In genomic region chr3:72847751-72848702, GRCh38 we compare ENCODE assay signal across 1 cellular context.
TF ChIP-seq lines count a peak whose summit lies in the region.

Gene SHQ1, minus strand, starts transcription at chr3:72848445. Its CDS starts 105 bp downstream, at chr3:72848340.

TF ChIP-seq in K562, 482 proteins besides CTCF, POLR2A, EP300 and RAD21 (continued from another document and continues in another):
- TF ChIP-seq, protein P1, sequence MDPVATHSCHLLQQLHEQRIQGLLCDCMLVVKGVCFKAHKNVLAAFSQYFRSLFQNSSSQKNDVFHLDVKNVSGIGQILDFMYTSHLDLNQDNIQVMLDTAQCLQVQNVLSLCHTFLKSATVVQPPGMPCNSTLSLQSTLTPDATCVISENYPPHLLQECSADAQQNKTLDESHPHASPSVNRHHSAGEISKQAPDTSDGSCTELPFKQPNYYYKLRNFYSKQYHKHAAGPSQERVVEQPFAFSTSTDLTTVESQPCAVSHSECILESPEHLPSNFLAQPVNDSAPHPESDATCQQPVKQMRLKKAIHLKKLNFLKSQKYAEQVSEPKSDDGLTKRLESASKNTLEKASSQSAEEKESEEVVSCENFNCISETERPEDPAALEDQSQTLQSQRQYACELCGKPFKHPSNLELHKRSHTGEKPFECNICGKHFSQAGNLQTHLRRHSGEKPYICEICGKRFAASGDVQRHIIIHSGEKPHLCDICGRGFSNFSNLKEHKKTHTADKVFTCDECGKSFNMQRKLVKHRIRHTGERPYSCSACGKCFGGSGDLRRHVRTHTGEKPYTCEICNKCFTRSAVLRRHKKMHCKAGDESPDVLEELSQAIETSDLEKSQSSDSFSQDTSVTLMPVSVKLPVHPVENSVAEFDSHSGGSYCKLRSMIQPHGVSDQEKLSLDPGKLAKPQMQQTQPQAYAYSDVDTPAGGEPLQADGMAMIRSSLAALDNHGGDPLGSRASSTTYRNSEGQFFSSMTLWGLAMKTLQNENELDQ (CRISPR knock-in tag; IDR thresholded peaks at IDR 0.05; ENCODE audit: borderline replicate concordance), result no peak
- TF ChIP-seq HNRNPLL (IDR thresholded peaks at IDR 0.05; ENCODE audit: low read depth, low read length, poor library complexity, severe bottlenecking) (peak; percentile 80), ZNF77 (CRISPR knock-in tag; IDR thresholded peaks at IDR 0.05) (no peak), JUND (IDR thresholded peaks at IDR 0.05; ENCODE audit: borderline replicate concordance, low read depth, low read length) (no peak), JUND (tag; IDR thresholded peaks at IDR 0.05; ENCODE audit: borderline replicate concordance, low read depth, low read length) (no peak), RBM17 (IDR thresholded peaks at IDR 0.05; ENCODE audit: borderline replicate concordance, low read depth, low read length) (no peak), CLOCK (CRISPR knock-in tag; IDR thresholded peaks at IDR 0.05; ENCODE audit: borderline replicate concordance) (no peak), CEBPB (tag; IDR thresholded peaks at IDR 0.05) (no peak), ARID3B (CRISPR knock-in tag; IDR thresholded peaks at IDR 0.05; ENCODE audit: borderline replicate concordance) (no peak), ETV6 (IDR thresholded peaks at IDR 0.05; ENCODE audit: borderline replicate concordance in 1 of 2, low read depth in 2 of 2, low read length in 1 of 2) (peak; percentile 70 to 78; a peak in 3 of 4 replicates), ETV6 (CRISPR knock-in tag; IDR thresholded peaks at IDR 0.05; ENCODE audit: borderline replicate concordance) (peak; percentile 37; the same call in 1 of the 2 replicates), MCM2 (IDR thresholded peaks at IDR 0.05; ENCODE audit: low read depth) (no peak), SOX6 (IDR thresholded peaks at IDR 0.05) (no peak), ETV5 (CRISPR knock-in tag; IDR thresholded peaks at IDR 0.05; ENCODE audit: low read depth) (0 out of 2 replicates have a peak, but pooled peaks have one; percentile 29), ESRRB (CRISPR knock-in tag; IDR thresholded peaks at IDR 0.05; ENCODE audit: borderline replicate concordance) (no peak), ZNF507 (tag; conservative IDR thresholded peaks at IDR 0.05) (no peak), ZNF347 (CRISPR knock-in tag; IDR thresholded peaks at IDR 0.05; ENCODE audit: low read depth) (no peak), XRCC5 (IDR thresholded peaks at IDR 0.05; ENCODE audit: low read depth, low read length) (no peak), ZNF740 (CRISPR knock-in tag; IDR thresholded peaks at IDR 0.05) (no peak), ZNF740 (tag; IDR thresholded peaks at IDR 0.05) (no peak), HNRNPUL1 (IDR thresholded peaks at IDR 0.05; ENCODE audit: low read length) (no peak), TAF9B (IDR thresholded peaks at IDR 0.05; ENCODE audit: partially characterized antibody) (no peak), SUPT5H (IDR thresholded peaks at IDR 0.05) (peak; percentile 67), ZNF134 (CRISPR knock-in tag; conservative IDR thresholded peaks at IDR 0.05) (no peak), ZNF140 (CRISPR knock-in tag; IDR thresholded peaks at IDR 0.05) (no peak), PRPF4 (IDR thresholded peaks at IDR 0.05; ENCODE audit: insufficient read depth, low read depth, low read length, poor library complexity, severe bottlenecking) (no peak), SFPQ (IDR thresholded peaks at IDR 0.05; ENCODE audit: low read depth, low read length) (no peak), KDM4B (IDR thresholded peaks at IDR 0.05; ENCODE audit: borderline replicate concordance in 2 of 2, low read depth in 1 of 2) (peak in 1 of 2 experiments; percentile 57; a peak in 1 of 4 replicates), BACH1 (tag; IDR thresholded peaks at IDR 0.05) (no peak), C11orf30 (IDR thresholded peaks at IDR 0.05; ENCODE audit: low read depth) (no peak), E2F1 (CRISPR knock-in tag; IDR thresholded peaks at IDR 0.05) (peak; percentile 79; the same call in 1 of the 2 replicates), RCOR1 (IDR thresholded peaks at IDR 0.05; ENCODE audit: borderline replicate concordance in 1 of 2, low read depth in 2 of 2, low read length in 2 of 2) (no peak), HDAC1 (IDR thresholded peaks at IDR 0.05) (peak in 1 of 2 experiments; percentile 93; a peak in 2 of 4 replicates), TAL1 (IDR thresholded peaks at IDR 0.05) (no peak), NUFIP1 (IDR thresholded peaks at IDR 0.05; ENCODE audit: partially characterized antibody) (no peak)
- TF ChIP-seq, protein P2, sequence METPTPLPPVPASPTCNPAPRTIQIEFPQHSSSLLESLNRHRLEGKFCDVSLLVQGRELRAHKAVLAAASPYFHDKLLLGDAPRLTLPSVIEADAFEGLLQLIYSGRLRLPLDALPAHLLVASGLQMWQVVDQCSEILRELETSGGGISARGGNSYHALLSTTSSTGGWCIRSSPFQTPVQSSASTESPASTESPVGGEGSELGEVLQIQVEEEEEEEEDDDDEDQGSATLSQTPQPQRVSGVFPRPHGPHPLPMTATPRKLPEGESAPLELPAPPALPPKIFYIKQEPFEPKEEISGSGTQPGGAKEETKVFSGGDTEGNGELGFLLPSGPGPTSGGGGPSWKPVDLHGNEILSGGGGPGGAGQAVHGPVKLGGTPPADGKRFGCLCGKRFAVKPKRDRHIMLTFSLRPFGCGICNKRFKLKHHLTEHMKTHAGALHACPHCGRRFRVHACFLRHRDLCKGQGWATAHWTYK (CRISPR knock-in tag; IDR thresholded peaks at IDR 0.05), result no peak
- TF ChIP-seq, protein P3, sequence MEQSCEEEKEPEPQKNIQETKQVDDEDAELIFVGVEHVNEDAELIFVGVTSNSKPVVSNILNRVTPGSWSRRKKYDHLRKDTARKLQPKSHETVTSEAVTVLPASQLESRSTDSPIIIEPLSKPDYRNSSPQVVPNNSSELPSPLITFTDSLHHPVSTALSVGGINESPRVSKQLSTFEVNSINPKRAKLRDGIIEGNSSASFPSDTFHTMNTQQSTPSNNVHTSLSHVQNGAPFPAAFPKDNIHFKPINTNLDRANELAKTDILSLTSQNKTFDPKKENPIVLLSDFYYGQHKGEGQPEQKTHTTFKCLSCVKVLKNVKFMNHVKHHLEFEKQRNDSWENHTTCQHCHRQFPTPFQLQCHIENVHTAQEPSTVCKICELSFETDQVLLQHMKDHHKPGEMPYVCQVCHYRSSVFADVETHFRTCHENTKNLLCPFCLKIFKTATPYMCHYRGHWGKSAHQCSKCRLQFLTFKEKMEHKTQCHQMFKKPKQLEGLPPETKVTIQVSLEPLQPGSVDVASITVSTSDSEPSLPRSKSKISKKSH (CRISPR knock-in tag; IDR thresholded peaks at IDR 0.05), result no peak
- TF ChIP-seq, protein P4, sequence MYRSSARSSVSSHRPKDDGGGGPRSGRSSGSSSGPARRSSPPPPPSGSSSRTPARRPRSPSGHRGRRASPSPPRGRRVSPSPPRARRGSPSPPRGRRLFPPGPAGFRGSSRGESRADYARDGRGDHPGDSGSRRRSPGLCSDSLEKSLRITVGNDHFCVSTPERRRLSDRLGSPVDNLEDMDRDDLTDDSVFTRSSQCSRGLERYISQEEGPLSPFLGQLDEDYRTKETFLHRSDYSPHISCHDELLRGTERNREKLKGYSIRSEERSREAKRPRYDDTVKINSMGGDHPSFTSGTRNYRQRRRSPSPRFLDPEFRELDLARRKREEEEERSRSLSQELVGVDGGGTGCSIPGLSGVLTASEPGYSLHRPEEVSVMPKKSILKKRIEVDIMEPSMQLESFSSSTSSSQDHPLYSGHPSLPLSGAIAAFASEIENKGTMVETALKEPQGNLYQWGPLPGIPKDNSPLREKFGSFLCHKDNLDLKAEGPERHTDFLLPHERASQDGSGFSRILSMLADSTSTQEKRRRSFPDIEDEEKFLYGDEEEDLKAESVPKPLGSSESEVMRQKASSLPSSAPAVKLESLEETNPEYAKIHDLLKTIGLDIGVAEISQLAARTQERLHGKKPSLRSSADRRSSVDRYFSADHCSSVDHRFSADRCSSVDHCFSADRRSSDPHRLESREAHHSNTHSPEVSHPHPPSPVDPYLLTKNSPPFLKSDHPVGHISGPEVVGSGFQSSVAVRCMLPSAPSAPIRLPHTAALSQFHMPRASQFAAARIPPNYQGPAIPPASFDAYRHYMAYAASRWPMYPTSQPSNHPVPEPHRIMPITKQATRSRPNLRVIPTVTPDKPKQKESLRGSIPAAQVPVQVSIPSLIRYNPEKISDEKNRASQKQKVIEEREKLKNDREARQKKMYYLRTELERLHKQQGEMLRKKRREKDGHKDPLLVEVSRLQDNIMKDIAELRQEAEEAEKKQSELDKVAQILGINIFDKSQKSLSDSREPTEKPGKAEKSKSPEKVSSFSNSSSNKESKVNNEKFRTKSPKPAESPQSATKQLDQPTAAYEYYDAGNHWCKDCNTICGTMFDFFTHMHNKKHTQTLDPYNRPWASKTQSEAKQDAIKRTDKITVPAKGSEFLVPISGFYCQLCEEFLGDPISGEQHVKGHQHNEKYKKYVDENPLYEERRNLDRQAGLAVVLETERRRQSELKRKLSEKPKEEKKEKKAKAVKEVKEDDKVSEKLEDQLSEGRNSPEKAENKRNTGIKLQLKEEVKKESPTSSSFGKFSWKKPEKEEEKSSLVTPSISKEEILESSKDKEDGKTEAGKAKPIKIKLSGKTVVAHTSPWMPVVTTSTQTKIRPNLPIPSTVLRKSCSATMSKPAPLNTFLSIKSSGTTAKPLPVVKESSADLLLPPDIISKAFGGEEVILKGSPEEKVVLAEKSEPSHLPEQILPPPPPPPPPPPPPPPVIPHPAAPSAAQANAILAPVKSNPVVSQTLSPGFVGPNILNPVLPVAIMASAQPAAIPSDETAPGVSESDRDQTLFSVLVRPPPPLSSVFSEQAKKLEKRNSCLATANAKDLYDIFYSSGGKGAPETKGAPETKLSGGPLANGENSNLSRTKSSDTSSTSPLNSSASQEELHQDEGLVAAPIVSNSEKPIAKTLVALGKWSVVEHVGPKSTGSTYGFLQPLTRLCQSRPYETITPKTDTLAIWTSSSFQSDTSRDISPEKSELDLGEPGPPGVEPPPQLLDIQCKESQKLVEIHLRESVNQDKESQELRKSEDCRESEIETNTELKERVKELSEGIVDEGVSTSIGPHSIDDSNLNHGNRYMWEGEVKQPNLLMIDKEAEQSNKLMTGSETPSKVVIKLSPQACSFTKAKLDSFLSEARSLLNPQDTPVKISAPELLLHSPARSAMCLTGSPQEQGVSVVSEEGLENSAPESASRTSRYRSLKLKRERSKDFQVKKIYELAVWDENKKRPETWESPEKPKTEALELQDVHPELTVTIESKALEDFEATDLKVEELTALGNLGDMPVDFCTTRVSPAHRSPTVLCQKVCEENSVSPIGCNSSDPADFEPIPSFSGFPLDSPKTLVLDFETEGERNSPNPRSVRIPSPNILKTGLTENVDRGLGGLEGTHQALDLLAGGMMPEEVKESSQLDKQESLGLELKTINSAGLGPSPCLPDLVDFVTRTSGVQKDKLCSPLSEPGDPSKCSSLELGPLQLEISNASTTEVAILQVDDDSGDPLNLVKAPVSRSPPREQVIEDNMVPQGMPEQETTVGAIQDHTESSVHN (IDR thresholded peaks at IDR 0.05; ENCODE audit: borderline replicate concordance in 1 of 2, low read depth in 1 of 2), result no peak
